ENCODE assay signal across 27 cellular contexts in genomic region chr22:31443516-31443915, GRCh38. TPM values are rescaled to one million over a fixed set of nuclear protein-coding genes. Genes with fewer than 3 reads are reported as not detected.
A peak's percentile ranks its signal among the peaks of the same experiment; 100 is the strongest.
DNase-seq lines count a peak whose midpoint lies in the region; ATAC-seq and TF ChIP-seq lines count a peak whose summit lies in the region.
"Had no signal": no experiment of that assay in that cellular context is flagged by ENCODE, and none has a peak within 500 bp of the region (broad histone marks: within the 10 kb centered on the region; RNA-seq: fewer than 3 reads in every experiment).

No MANE protein-coding gene starts in this region.

- H3K9me3 ChIP-seq in heart left ventricle: no peaks in the 10 kb centered on the region
- H3K9me3 ChIP-seq in mesodermal cell (ENCODE audit: control insufficient read depth, low read length): no peaks in the 10 kb centered on the region
- H3K9me3 ChIP-seq in stomach: no peaks in the 10 kb centered on the region
- no peaks in the 10 kb centered on the region for H3K9me3 ChIP-seq in OCI-LY7 (ENCODE audit: low read length)
- H3K9me3 ChIP-seq: BLaER1, HAP-1 had no signal

- no peaks in the 10 kb centered on the region for H4K20me1 ChIP-seq in OCI-LY7 (ENCODE audit: insufficient read depth, low read length)

- H3K79me2 ChIP-seq in OCI-LY7 (ENCODE audit: insufficient read depth, low read depth, low read length): no peaks in the 10 kb centered on the region

- H3K9me2 ChIP-seq in OCI-LY7 (ENCODE audit: insufficient read depth, low read length): no peaks in the 10 kb centered on the region

- no peaks in the 10 kb centered on the region for H3K9me3 Mint-ChIP-seq in activated T-helper 17 cell treated with anti-CD3 and anti-CD28 coated beads, Interleukin-2, amount 50 U/mL, for 72 hours
- H3K9me3 Mint-ChIP-seq: CD4-positive, alpha-beta T cell; HFFc6 had no signal

- H3K27me3 Mint-ChIP-seq in activated T-helper 17 cell treated with anti-CD3 and anti-CD28 coated beads, Interleukin-2, amount 50 U/mL, for 72 hours: no peaks in the 10 kb centered on the region
- H3K27me3 Mint-ChIP-seq: CD4-positive, alpha-beta T cell had no signal

- TF ChIP-seq POLR2A in heart left ventricle (IDR thresholded peaks at IDR 0.05) (no peak), stomach (IDR thresholded peaks at IDR 0.05) (no peak)

- BruUV-seq in OCI-LY7 (replicated peaks; lab: Mats Ljungman, UMichigan): no TSS peak

- no peak overlapping the region for H2AFZ ChIP-seq in OCI-LY7 (ENCODE audit: low read length)

- no peak for TF ChIP-seq EP300 in stomach (IDR thresholded peaks at IDR 0.05)

- H3K4me3 ChIP-seq in heart left ventricle (no peak overlapping the region), mesodermal cell (ENCODE audit: extremely low read depth, insufficient read depth, low read length, poor library complexity, severe bottlenecking) (no peak overlapping the region), stomach (no peak overlapping the region), OCI-LY7 (ENCODE audit: low read depth, low read length, poor library complexity, severe bottlenecking) (no peak overlapping the region)
- H3K4me3 ChIP-seq: BLaER1, HAP-1, K562 had no signal

- H3K36me3 ChIP-seq in heart left ventricle: peaks cover 0 to 98% (median 78%) of the 10 kb centered on the region in 9 donors
- H3K36me3 ChIP-seq in mesodermal cell (ENCODE audit: control insufficient read depth, insufficient read depth, low read length): peaks cover 95% of the 10 kb centered on the region
- peaks cover 57 to 100% (median 96%) of the 10 kb centered on the region in 4 donors for H3K36me3 ChIP-seq in stomach
- H3K36me3 ChIP-seq in OCI-LY7 (ENCODE audit: insufficient read depth, low read length): peaks cover 92% of the 10 kb centered on the region

- CTCF ChIA-PET in OCI-LY7 (lab: Charles Lee; ENCODE audit: unreplicated experiment): no interaction called here

- DNase-seq in heart left ventricle (no peak), cardiac septum (ENCODE audit: low spot score) (no peak), stomach (no peak), OCI-LY7 (ENCODE audit: low spot score) (no peak)
- DNase-seq: CD4-positive, alpha-beta T cell; COR-L47; DMS53; GOT3; HFFc6; Kasumi-1; NCI-H1092 treated with DMSO at 0.1 percent for 48 hours; NCI-H1436; NCI-H187; NCI-H2081 treated with DMSO at 0.1 percent for 48 hours; NCI-H2171; NCI-H226; NCI-H510A; NCI-H69; SIG-M5 had no signal

- ATAC-seq in heart left ventricle: no peak
- ATAC-seq in activated T-helper 17 cell treated with anti-CD3 and anti-CD28 coated beads, Interleukin-2, amount 50 U/mL, for 72 hours (replicated peaks): no peak
- no peak for ATAC-seq in HG02798 (IDR thresholded peaks at IDR 0.05; ENCODE audit: poor library complexity, unreplicated experiment)
- ATAC-seq: K562, Panc1 had no signal

- H3K27ac ChIP-seq in heart left ventricle (peak overlapping the region in 8 of 12 donors; percentile 1 to 72 (median 49)), mesodermal cell (ENCODE audit: low read depth, low read length, severe bottlenecking) (peak overlapping the region; percentile 5), stomach (peak overlapping the region in 3 of 5 donors; percentile 22 to 77 (median 35)), OCI-LY7 (ENCODE audit: low read depth, low read length, poor library complexity, severe bottlenecking) (no peak overlapping the region)
- H3K27ac ChIP-seq: BLaER1, RWPE1 had no signal

- H3K4me2 ChIP-seq in OCI-LY7 (ENCODE audit: low read length): no peak overlapping the region
- H3K4me2 ChIP-seq: BLaER1 had no signal

- intact Hi-C loops in heart left ventricle (cut with DNase I) (no loop called here), cardiac septum (cut with DNase I) (no loop called here), stomach (cut with DNase I; ENCODE audit: low total_unique reads) (no loop called here), OCI-LY7 (cut with micrococcal nuclease; ENCODE audit: unreplicated experiment) (no loop called here)

- H3K4me1 ChIP-seq in heart left ventricle (peaks cover 0 to 69% (median 18%) of the 10 kb centered on the region in 12 donors), mesodermal cell (ENCODE audit: control insufficient read depth, insufficient read depth, low read length, poor library complexity, severe bottlenecking) (no peaks in the 10 kb centered on the region), stomach (no peaks in the 10 kb centered on the region), OCI-LY7 (ENCODE audit: insufficient read depth, low read length, poor library complexity, severe bottlenecking) (no peaks in the 10 kb centered on the region)
- H3K4me1 ChIP-seq: BLaER1, HAP-1 had no signal

- no peak overlapping the region for H3K4me3 Mint-ChIP-seq in activated T-helper 17 cell treated with anti-CD3 and anti-CD28 coated beads, Interleukin-2, amount 50 U/mL, for 72 hours
- H3K4me3 Mint-ChIP-seq: CD4-positive, alpha-beta T cell; HFFc6 had no signal

- H3K27me3 ChIP-seq in heart left ventricle (no peaks in the 10 kb centered on the region), stomach (no peaks in the 10 kb centered on the region)
- H3K27me3 ChIP-seq: BLaER1 had no signal

- 76 to 81% (median 79%) methylated on average over 7 of the region's 7 CpGs for WGBS in heart left ventricle, 4 donors
- 83% methylated on average over 1 of the region's 7 CpGs; no CpG with 5 or more reads in 1 of the 2 experiments for WGBS in mesodermal cell (ENCODE audit: insufficient coverage in 2 of 2), 2 experiments
- WGBS in stomach, 5 donors: 69 to 86% (median 78%) methylated on average over 7 of the region's 7 CpGs

- H3K36me3 Mint-ChIP-seq in activated T-helper 17 cell treated with anti-CD3 and anti-CD28 coated beads, Interleukin-2, amount 50 U/mL, for 72 hours (ENCODE audit: low read depth): peaks cover 98% of the 10 kb centered on the region

- TF ChIP-seq CTCF in heart left ventricle (IDR thresholded peaks at IDR 0.05) (no peak), stomach (IDR thresholded peaks at IDR 0.05) (no peak), OCI-LY7 (conservative IDR thresholded peaks at IDR 0.05; ENCODE audit: low read length) (no peak)

- H3K27ac Mint-ChIP-seq in activated T-helper 17 cell treated with anti-CD3 and anti-CD28 coated beads, Interleukin-2, amount 50 U/mL, for 72 hours: peak overlapping the region; percentile 56

- peaks cover 9% of the 10 kb centered on the region for H3K4me1 Mint-ChIP-seq in activated T-helper 17 cell treated with anti-CD3 and anti-CD28 coated beads, Interleukin-2, amount 50 U/mL, for 72 hours

- POLR2A ChIA-PET in OCI-LY7 (lab: Charles Lee): interaction anchor here (1.3 kb wide), 1 partner anchor 11 kb away, joined by 6 read pairs; no protein-coding TSS in a partner anchor

RNA-seq across cellular contexts. Expression of gene DRG1, which starts 44.1 kb away (rescaled TPM):
- total RNA-seq in heart left ventricle (10 to 100 TPM; 50.1 to 88.0 (median 55.3) TPM), cardiac septum (48.3 TPM), stomach (10 to 100 TPM in 4 of 5 donors, 1 to 10 TPM in 1; 9.4 to 62.2 (median 35.0) TPM), OCI-LY7 (2022) (87.0 and 89.4 TPM in 2 replicates)
- polyA plus RNA-seq in heart left ventricle (10 to 100 TPM; 63.1 to 94.8 TPM), stomach (10 to 100 TPM; 43.9 to 51.2 (median 46.2) TPM)
- 10 to 100 TPM; 97.4 to 99.4 TPM for total RNA-seq in activated T-helper 17 cell treated with anti-CD3 and anti-CD28 coated beads, Interleukin-2, amount 50 U/mL, for 72 hours
- polyA plus RNA-seq in mesodermal cell (2013, experiment 1 of 2): 79.2 TPM
- polyA plus RNA-seq in mesodermal cell (2013, experiment 2 of 2): 72.8 TPM
- total RNA-seq in OCI-LY7 (2014; rRNA removed; shearing (Covaris generic)): 59.4 and 62.4 TPM in 2 replicates

RNA-seq across cellular contexts. Expression of gene EIF4ENIF1, which starts 46.1 kb away (rescaled TPM):
- total RNA-seq in heart left ventricle: 10 to 100 TPM; 12.1 to 31.2 (median 23.8) TPM
- 10 to 100 TPM in 1 of 2 donors, 1 to 10 TPM in 1; 8.3 to 13.6 TPM for polyA plus RNA-seq in heart left ventricle
- 30.3 TPM for total RNA-seq in cardiac septum
- total RNA-seq in activated T-helper 17 cell treated with anti-CD3 and anti-CD28 coated beads, Interleukin-2, amount 50 U/mL, for 72 hours: 10 to 100 TPM; 31.5 to 41.0 TPM
- 23.1 TPM for polyA plus RNA-seq in mesodermal cell (2013, experiment 1 of 2)
- polyA plus RNA-seq in mesodermal cell (2013, experiment 2 of 2): 24.9 TPM
- total RNA-seq in stomach: 10 to 100 TPM in 4 of 5 donors, 1 to 10 TPM in 1; 7.8 to 32.6 (median 19.3) TPM
- polyA plus RNA-seq in stomach: 10 to 100 TPM in 1 of 3 donors, 1 to 10 TPM in 2; 8.0 to 10.2 (median 8.1) TPM
- 12.5 and 18.1 TPM in 2 replicates for total RNA-seq in OCI-LY7 (2014; rRNA removed; shearing (Covaris generic))
- total RNA-seq in OCI-LY7 (2022): 40.3 and 46.0 TPM in 2 replicates

RNA-seq across cellular contexts. Expression of gene SFI1, which starts 52.8 kb away (rescaled TPM):
- total RNA-seq in heart left ventricle (10 to 100 TPM in 1 of 9 donors, 1 to 10 TPM in 8; 2.2 to 18.3 (median 6.4) TPM), cardiac septum (8.6 TPM), stomach (100 to 1,000 TPM in 1 of 5 donors, 10 to 100 TPM in 4; 28.4 to 194 (median 42.6) TPM), OCI-LY7 (2022) (132 and 145 TPM in 2 replicates)
- polyA plus RNA-seq in heart left ventricle (1 to 10 TPM; 4.8 to 8.1 TPM), stomach (10 to 100 TPM; 11.3 to 23.7 (median 15.1) TPM)
- total RNA-seq in activated T-helper 17 cell treated with anti-CD3 and anti-CD28 coated beads, Interleukin-2, amount 50 U/mL, for 72 hours: 100 to 1,000 TPM; 125 to 349 TPM
- polyA plus RNA-seq in mesodermal cell (2013, experiment 1 of 2): 23.1 TPM
- 20.4 TPM for polyA plus RNA-seq in mesodermal cell (2013, experiment 2 of 2)
- 72.6 and 73.3 TPM in 2 replicates for total RNA-seq in OCI-LY7 (2014; rRNA removed; shearing (Covaris generic))
